Comparison of ENCODE assay signal across 11 cellular contexts in the genomic region with DNA sequence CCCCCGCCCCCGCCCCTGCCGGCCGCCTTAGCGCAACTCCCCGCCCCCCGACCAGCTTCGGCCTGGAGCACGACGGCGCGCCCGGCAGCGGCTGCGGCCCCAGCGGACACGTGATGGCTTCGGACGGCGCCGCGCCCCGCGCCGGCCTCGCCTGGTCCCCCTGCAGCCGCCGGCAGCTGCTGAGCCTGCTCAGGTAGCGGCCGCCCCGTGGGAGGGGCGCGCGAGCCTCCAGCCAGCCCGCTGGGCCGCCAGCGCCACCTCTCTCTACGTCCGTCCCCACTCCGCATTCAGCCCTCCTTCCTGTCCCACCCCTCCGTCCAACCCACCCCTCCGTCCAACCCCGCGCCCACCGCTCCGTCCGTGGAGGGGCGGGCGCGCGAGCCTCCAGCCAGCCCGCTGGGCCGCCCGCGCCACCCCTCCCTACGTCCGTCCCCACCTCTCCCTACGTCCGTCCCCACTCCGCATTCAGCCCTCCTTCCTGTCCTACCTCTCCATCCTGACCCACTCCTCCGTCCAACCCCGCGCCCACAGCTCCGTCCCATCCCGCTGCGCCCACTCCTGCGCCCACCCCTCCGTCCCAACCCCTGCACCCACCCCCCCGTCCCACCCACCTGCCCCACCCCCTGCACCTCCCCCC. TPM values are rescaled to one million over a fixed set of nuclear protein-coding genes. Genes with fewer than 3 reads are reported as not detected.
DNase-seq lines count a peak whose midpoint lies in the region; ATAC-seq and TF ChIP-seq lines count a peak whose summit lies in the region.
"Had no signal": no experiment of that assay in that cellular context is flagged by ENCODE, and none has a peak within 500 bp of the region (broad histone marks: within the 10 kb centered on the region; RNA-seq: fewer than 3 reads in every experiment).

No MANE protein-coding gene starts in this region.

- DNase-seq in NCI-H524 (lab: John Stamatoyannopoulos, UW) (peak; percentile 39 to 67), NCI-H524 treated with DMSO at 0.1 percent for 48 hours (lab: John Stamatoyannopoulos, UW) (no peak), iPS DF 6.9 (ENCODE audit: low read depth, low spot score) (no peak), suprapubic skin (ENCODE audit: low spot score in 2 of 2) (no peak), CD1c-positive myeloid dendritic cell (ENCODE audit: extremely low spot score) (no peak), NCI-H2029 (lab: John Stamatoyannopoulos, UW) (no peak), NCI-H2171 treated with DMSO at 0.1 percent for 48 hours (lab: John Stamatoyannopoulos, UW) (no peak)
- DNase-seq: activated naive CD8-positive, alpha-beta T cell treated with anti-CD3 and anti-CD28 coated beads, Interleukin-2, amount 10 ng/mL, durations not matched to agents 7 days and 5 days; HCEC 1CT had no signal

- peaks cover 3% of the 10 kb centered on the region; the same call in 1 of the 2 replicates for H3K4me1 ChIP-seq in iPS DF 6.9 (ENCODE audit: control insufficient read depth, insufficient read depth, low read length)
- peaks cover 17% of the 10 kb centered on the region for H3K4me1 ChIP-seq in suprapubic skin

- 0 out of 2 replicates have a peak, but pooled peaks cover 3% of the 10 kb centered on the region for H3K36me3 ChIP-seq in iPS DF 6.9 (ENCODE audit: control insufficient read depth, insufficient read depth, low read length)
- no peaks in the 10 kb centered on the region for H3K36me3 ChIP-seq in suprapubic skin
- H3K36me3 ChIP-seq: BLaER1 treated with 17β-estradiol and CSF1 and Interleukin-3, amounts not matched to agents 10 nM and 100 nM had no signal

- TF ChIP-seq CTCF in suprapubic skin (IDR thresholded peaks at IDR 0.05), result no peak

- H3K4me3 ChIP-seq in iPS DF 6.9 (ENCODE audit: low read length), result peak overlapping the region; percentile 61; the same call in 1 of the 2 replicates
- peak overlapping the region; percentile 43 for H3K4me3 ChIP-seq in suprapubic skin

- ATAC-seq in SK-N-SH treated with all-trans-retinoic acid at 6 μM for 48 hours, result peak; percentile 51; the same call in 2 of the 3 replicates

- TF ChIP-seq POLR2A in suprapubic skin (IDR thresholded peaks at IDR 0.05), result no peak

- no peaks in the 10 kb centered on the region for H3K27me3 ChIP-seq in iPS DF 6.9 (ENCODE audit: control insufficient read depth, insufficient read depth, low read length)
- peaks cover 21% of the 10 kb centered on the region for H3K27me3 ChIP-seq in suprapubic skin

- H3K9me3 ChIP-seq in iPS DF 6.9 (ENCODE audit: control insufficient read depth, insufficient read depth, low read length) (no peaks in the 10 kb centered on the region), suprapubic skin (no peaks in the 10 kb centered on the region)

- no peak overlapping the region for H3K27ac ChIP-seq in iPS DF 6.9 (ENCODE audit: low read length)
- no peak overlapping the region for H3K27ac ChIP-seq in suprapubic skin
- H3K27ac ChIP-seq: BLaER1 treated with 17β-estradiol and CSF1 and Interleukin-3, amounts not matched to agents 10 nM and 100 nM had no signal

- no peak for TF ChIP-seq EP300 in suprapubic skin (IDR thresholded peaks at IDR 0.05)

- WGBS in iPS DF 6.9 (ENCODE audit: insufficient coverage, insufficient read length), result no CpG with 5 or more reads among the region's 69 CpGs
- WGBS in suprapubic skin, result 1% methylated on average over 40 of the region's 69 CpGs

TF ChIP-seq in SK-N-SH treated with all-trans-retinoic acid at 6 μM for 48 hours, 23 proteins besides CTCF, POLR2A, EP300 and RAD21:
- TF ChIP-seq, protein P1, sequence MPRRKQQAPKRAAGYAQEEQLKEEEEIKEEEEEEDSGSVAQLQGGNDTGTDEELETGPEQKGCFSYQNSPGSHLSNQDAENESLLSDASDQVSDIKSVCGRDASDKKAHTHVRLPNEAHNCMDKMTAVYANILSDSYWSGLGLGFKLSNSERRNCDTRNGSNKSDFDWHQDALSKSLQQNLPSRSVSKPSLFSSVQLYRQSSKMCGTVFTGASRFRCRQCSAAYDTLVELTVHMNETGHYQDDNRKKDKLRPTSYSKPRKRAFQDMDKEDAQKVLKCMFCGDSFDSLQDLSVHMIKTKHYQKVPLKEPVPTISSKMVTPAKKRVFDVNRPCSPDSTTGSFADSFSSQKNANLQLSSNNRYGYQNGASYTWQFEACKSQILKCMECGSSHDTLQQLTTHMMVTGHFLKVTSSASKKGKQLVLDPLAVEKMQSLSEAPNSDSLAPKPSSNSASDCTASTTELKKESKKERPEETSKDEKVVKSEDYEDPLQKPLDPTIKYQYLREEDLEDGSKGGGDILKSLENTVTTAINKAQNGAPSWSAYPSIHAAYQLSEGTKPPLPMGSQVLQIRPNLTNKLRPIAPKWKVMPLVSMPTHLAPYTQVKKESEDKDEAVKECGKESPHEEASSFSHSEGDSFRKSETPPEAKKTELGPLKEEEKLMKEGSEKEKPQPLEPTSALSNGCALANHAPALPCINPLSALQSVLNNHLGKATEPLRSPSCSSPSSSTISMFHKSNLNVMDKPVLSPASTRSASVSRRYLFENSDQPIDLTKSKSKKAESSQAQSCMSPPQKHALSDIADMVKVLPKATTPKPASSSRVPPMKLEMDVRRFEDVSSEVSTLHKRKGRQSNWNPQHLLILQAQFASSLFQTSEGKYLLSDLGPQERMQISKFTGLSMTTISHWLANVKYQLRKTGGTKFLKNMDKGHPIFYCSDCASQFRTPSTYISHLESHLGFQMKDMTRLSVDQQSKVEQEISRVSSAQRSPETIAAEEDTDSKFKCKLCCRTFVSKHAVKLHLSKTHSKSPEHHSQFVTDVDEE (CRISPR knock-in tag; IDR thresholded peaks at IDR 0.05), result no peak
- TF ChIP-seq ZC3H10 (CRISPR knock-in tag; IDR thresholded peaks at IDR 0.05), result no peak
TF ChIP-seq in SK-N-SH treated with all-trans-retinoic acid at 6 μM for 48 hours: peak in this region for 0.

RNA-seq across cellular contexts. Expression of a gene that starts 6.5 kb away (rescaled TPM):
- 1 to 10 TPM; 1.2 to 3.3 (median 1.6) TPM for total RNA-seq in suprapubic skin

RNA-seq across cellular contexts. Expression of a gene that starts 10.9 kb away (rescaled TPM):
- total RNA-seq in suprapubic skin, result 10 to 100 TPM; 20.9 to 28.3 (median 22.2) TPM

RNA-seq across cellular contexts. Expression of a gene that starts 31.1 kb away (rescaled TPM):
- total RNA-seq in suprapubic skin, result 10 to 100 TPM in 2 of 4 donors, 1 to 10 TPM in 2; 6.8 to 11.6 (median 9.4) TPM

RNA-seq across cellular contexts. Expression of a gene that starts 50.2 kb away (rescaled TPM):
- total RNA-seq in suprapubic skin, result 1 to 10 TPM in 1 of 4 donors, under 1 TPM in 3; 0.29 to 3.7 (median 0.49) TPM

RNA-seq across cellular contexts. Expression of a gene that starts 52.5 kb away (rescaled TPM):
- total RNA-seq in suprapubic skin, result 1 to 10 TPM in 3 of 4 donors, not detected in 1; 1.8 to 4.2 (median 2.3) TPM

Comparison
In these comparisons a context has a peak if more than half of its experiments do, and no peak if none do; other contexts are left out.
1. DNase-seq: peak in NCI-H524 (2 of 2); none in NCI-H524 treated with DMSO at 0.1 percent for 48 hours (single experiment), iPS DF 6.9 (single experiment), suprapubic skin (0 of 2), CD1c-positive myeloid dendritic cell (single experiment), NCI-H2029 (single experiment) and NCI-H2171 treated with DMSO at 0.1 percent for 48 hours (single experiment).